ENCODE assay signal across 25 cellular contexts in genomic region chr1:95126366-95126765, GRCh38. TPM values are rescaled to one million over a fixed set of nuclear protein-coding genes. Genes with fewer than 3 reads are reported as not detected.
A peak's percentile ranks its signal among the peaks of the same experiment; 100 is the strongest.
DNase-seq lines count a peak whose midpoint lies in the region; ATAC-seq lines count a peak whose summit lies in the region.
"Had no signal": no experiment of that assay in that cellular context is flagged by ENCODE, and none has a peak within 500 bp of the region (broad histone marks: within the 10 kb centered on the region; RNA-seq: fewer than 3 reads in every experiment).

No MANE protein-coding gene starts in this region.

- no peak overlapping the region for H3K4me3 Mint-ChIP-seq in activated naive CD8-positive, alpha-beta T cell treated with anti-CD3 and anti-CD28 coated beads, Interleukin-2, amount 50 U/mL, for 24 hours
- H3K4me3 Mint-ChIP-seq: CD14-positive monocyte; CD4-positive, alpha-beta memory T cell; CD4-positive, CD25-positive, alpha-beta regulatory T cell; CD8-positive, alpha-beta memory T cell had no signal

- peaks cover 8% of the 10 kb centered on the region for H3K27me3 Mint-ChIP-seq in activated naive CD8-positive, alpha-beta T cell treated with anti-CD3 and anti-CD28 coated beads, Interleukin-2, amount 50 U/mL, for 24 hours

- H3K4me3 ChIP-seq in trophoblast cell (ENCODE audit: low read depth, low read length) = no peak overlapping the region
- H3K4me3 ChIP-seq: A549, BLaER1, GM12878 had no signal

- no peak overlapping the region for H3K4me2 ChIP-seq in trophoblast cell (ENCODE audit: low read length)
- H3K4me2 ChIP-seq: A549, BLaER1 had no signal

- H3K9me3 Mint-ChIP-seq in activated naive CD8-positive, alpha-beta T cell treated with anti-CD3 and anti-CD28 coated beads, Interleukin-2, amount 50 U/mL, for 24 hours = no peaks in the 10 kb centered on the region
- H3K9me3 Mint-ChIP-seq: CD14-positive monocyte; CD4-positive, alpha-beta memory T cell; CD8-positive, alpha-beta memory T cell had no signal

- H2BK120ac ChIP-seq in trophoblast cell (ENCODE audit: insufficient read depth, low read length, poor library complexity) = peak overlapping the region; percentile 6

- no peak overlapping the region for H3K27ac ChIP-seq in trophoblast cell (ENCODE audit: low read depth, low read length)
- H3K27ac ChIP-seq: A549, BLaER1 had no signal

- H3K4me1 ChIP-seq in trophoblast cell (ENCODE audit: control insufficient read depth in 1 of 2, insufficient read depth in 2 of 2, low read length in 2 of 2) = peaks cover 8 to 13% of the 10 kb centered on the region in 2 experiments
- H3K4me1 ChIP-seq: BE2C, BLaER1 had no signal

- DNase-seq in A172 (ENCODE audit: low spot score) (peak; percentile 1), ACHN (peak; percentile 43), glomerular visceral epithelial cell (ENCODE audit: extremely low spot score) (peak; percentile 17), trophoblast cell (no peak), medulla oblongata (ENCODE audit: extremely low spot score) (no peak), posterior vena cava (ENCODE audit: low spot score) (no peak)
- DNase-seq in activated naive CD8-positive, alpha-beta T cell treated with anti-CD3 and anti-CD28 coated beads, Interleukin-2, amount 50 U/mL, for 24 hours = no peak
- no peak for DNase-seq in stimulated activated CD8-positive, alpha-beta memory T cell treated with anti-CD3 and anti-CD28 coated beads, Interleukin-4, amount 100 ng/mL, for 48 hours
- DNase-seq: 8988T; BE2C; C1 segment of cervical spinal cord; CD4-positive, alpha-beta memory T cell; CD4-positive, CD25-positive, alpha-beta regulatory T cell; CD8-positive, alpha-beta memory T cell; COR-L47; DMS 273 treated with DMSO at 0.1 percent for 48 hours; DMS153; DMS53; DND-41; EL; GDM1 had no signal

- no peaks in the 10 kb centered on the region for H3K36me3 ChIP-seq in trophoblast cell (ENCODE audit: control insufficient read depth in 1 of 2, insufficient read depth in 2 of 2, low read length in 2 of 2)
- H3K36me3 ChIP-seq: BE2C, BLaER1 had no signal

- H2BK5ac ChIP-seq in trophoblast cell (ENCODE audit: low read depth, low read length, poor library complexity) = peak overlapping the region; percentile 37

- in situ Hi-C loops in ACHN (cut with HindIII; ENCODE audit: low pct_ligation_motif_present, low pct_unique_long_range_greater_than_20kb, low sequenced_read_pairs) = no loop called here

- no peaks in the 10 kb centered on the region for H3K27me3 ChIP-seq in trophoblast cell (ENCODE audit: insufficient read depth, low read length)
- H3K27me3 ChIP-seq: BE2C, BLaER1 had no signal

- H2AFZ ChIP-seq in trophoblast cell (ENCODE audit: insufficient read depth, low read length, poor library complexity) = no peak overlapping the region

- intact Hi-C loops in posterior vena cava (cut with DNase I) = no loop called here

- no peak for ATAC-seq in activated naive CD8-positive, alpha-beta T cell treated with anti-CD3 and anti-CD28 coated beads, Interleukin-2, amount 50 U/mL, for 24 hours
- ATAC-seq: A549, GM12878 had no signal

- no peaks in the 10 kb centered on the region for H3K79me2 ChIP-seq in trophoblast cell (ENCODE audit: control insufficient read depth, insufficient read depth, low read length, poor library complexity)

- no peak overlapping the region for H4K8ac ChIP-seq in trophoblast cell (ENCODE audit: low read depth, low read length)

- peak overlapping the region; percentile 72 for H3K18ac ChIP-seq in trophoblast cell (ENCODE audit: low read length)

- no peak overlapping the region for H4K12ac ChIP-seq in trophoblast cell (ENCODE audit: low read depth, low read length)

- no peak overlapping the region for H3K14ac ChIP-seq in trophoblast cell (ENCODE audit: low read length)

- H3K4ac ChIP-seq in trophoblast cell (ENCODE audit: low read depth, low read length) = no peak overlapping the region

- WGBS in trophoblast cell (ENCODE audit: extremely low coverage, insufficient coverage, insufficient read length) = no CpG with 5 or more reads among the region's 3 CpGs

- no peaks in the 10 kb centered on the region for H3K36me3 Mint-ChIP-seq in activated naive CD8-positive, alpha-beta T cell treated with anti-CD3 and anti-CD28 coated beads, Interleukin-2, amount 50 U/mL, for 24 hours (ENCODE audit: low read depth)
- H3K36me3 Mint-ChIP-seq: CD14-positive monocyte; CD4-positive, alpha-beta memory T cell; CD4-positive, CD25-positive, alpha-beta regulatory T cell; CD8-positive, alpha-beta memory T cell had no signal

- H4K91ac ChIP-seq in trophoblast cell (ENCODE audit: low read depth, low read length) = peak overlapping the region; percentile 52

- peaks cover 4% of the 10 kb centered on the region for H3K79me1 ChIP-seq in trophoblast cell (ENCODE audit: low read length)

- H2AK5ac ChIP-seq in trophoblast cell (ENCODE audit: low read length) = no peak overlapping the region

- H3K9ac ChIP-seq in trophoblast cell (ENCODE audit: low read length) = no peak overlapping the region
- H3K9ac ChIP-seq: BLaER1 had no signal

- no peaks in the 10 kb centered on the region for H3K9me3 ChIP-seq in trophoblast cell (ENCODE audit: insufficient read depth, low read depth, low read length)
- H3K9me3 ChIP-seq: A549, BE2C, BLaER1 had no signal

- H3K23ac ChIP-seq in trophoblast cell (ENCODE audit: low read length) = no peak overlapping the region

- no peak overlapping the region for H3K27ac Mint-ChIP-seq in activated naive CD8-positive, alpha-beta T cell treated with anti-CD3 and anti-CD28 coated beads, Interleukin-2, amount 50 U/mL, for 24 hours
- H3K27ac Mint-ChIP-seq: CD14-positive monocyte; CD4-positive, alpha-beta memory T cell; CD4-positive, CD25-positive, alpha-beta regulatory T cell; CD8-positive, alpha-beta memory T cell had no signal

- no peaks in the 10 kb centered on the region for H3K4me1 Mint-ChIP-seq in activated naive CD8-positive, alpha-beta T cell treated with anti-CD3 and anti-CD28 coated beads, Interleukin-2, amount 50 U/mL, for 24 hours
- H3K4me1 Mint-ChIP-seq: CD14-positive monocyte; CD4-positive, alpha-beta memory T cell; CD4-positive, CD25-positive, alpha-beta regulatory T cell; CD8-positive, alpha-beta memory T cell had no signal

- no peak overlapping the region for H2BK12ac ChIP-seq in trophoblast cell (ENCODE audit: low read length)

RNA-seq across cellular contexts. Expression of gene TLCD4, which starts 9.2 kb away (rescaled TPM):
- total RNA-seq in A172 (2014; rRNA removed; shearing (Covaris generic)) = 14.4 and 15.8 TPM in 2 replicates
- polyA plus RNA-seq in trophoblast cell (2013) = 4.5 and 4.7 TPM in 2 replicates
- 10 to 100 TPM; 11.6 to 17.4 TPM for total RNA-seq in posterior vena cava
- total RNA-seq: CD4-positive, CD25-positive, alpha-beta regulatory T cell had no signal
- polyA plus RNA-seq: CD14-positive monocyte; CD8-positive, alpha-beta memory T cell had no signal

RNA-seq across cellular contexts. Expression of gene ALG14, which starts 53.6 kb away (rescaled TPM):
- 3.3 and 4.8 TPM in 2 replicates for total RNA-seq in A172 (2014; rRNA removed; shearing (Covaris generic))
- 3.5 and 3.8 TPM in 2 replicates for polyA plus RNA-seq in trophoblast cell (2013)
- 1 to 10 TPM; 4.2 to 6.1 TPM for total RNA-seq in posterior vena cava

Comparison
In these comparisons a context has a peak if more than half of its experiments do, and no peak if none do; other contexts are left out.
1. DNase-seq: peak in A172 (single experiment), ACHN (single experiment) and glomerular visceral epithelial cell (single experiment); none in trophoblast cell (0 of 2), medulla oblongata (single experiment), posterior vena cava (single experiment), activated naive CD8-positive, alpha-beta T cell treated with anti-CD3 and anti-CD28 coated beads, Interleukin-2, amount 50 U/mL, for 24 hours (single experiment) and stimulated activated CD8-positive, alpha-beta memory T cell treated with anti-CD3 and anti-CD28 coated beads, Interleukin-4, amount 100 ng/mL, for 48 hours (single experiment).